17 cellular contexts compared by ENCODE assay signal in the genomic region with DNA sequence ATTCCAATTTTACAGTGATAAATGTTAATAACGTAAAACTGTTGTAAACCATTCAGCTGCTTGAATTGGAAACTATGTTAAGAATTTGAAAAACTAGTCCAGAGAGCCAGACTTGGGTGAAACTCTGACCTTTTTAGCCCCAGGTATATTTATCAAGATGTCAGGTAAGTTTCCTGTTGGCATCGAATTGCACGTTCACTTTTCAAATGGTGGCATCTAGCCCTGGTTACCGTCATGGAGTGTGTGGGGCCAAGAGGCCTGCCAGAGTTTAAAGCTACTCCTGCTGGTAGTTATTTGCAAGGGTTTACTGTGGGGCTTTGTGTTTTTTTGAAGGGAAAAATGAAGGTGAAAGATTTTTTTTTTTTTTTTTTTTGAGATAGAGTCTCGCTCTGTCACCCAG.
"Had no signal": no experiment of that assay in that cellular context is flagged by ENCODE, and none has a peak within 500 bp of the region (broad histone marks: within the 10 kb centered on the region; RNA-seq: fewer than 3 reads in every experiment).

No MANE protein-coding gene starts in this region.

- H3K27ac ChIP-seq: colonic mucosa, gastrocnemius medialis, lower lobe of right lung, neutrophil, SK-N-MC, spleen, tibial artery had no signal

- H3K9me3 ChIP-seq: colonic mucosa, gastrocnemius medialis, lower lobe of right lung, neutrophil, spleen, tibial artery had no signal

- H3K4me3 ChIP-seq: cardiac muscle cell, colonic mucosa, gastrocnemius medialis, lower lobe of right lung, SK-N-MC, spleen, tibial artery had no signal

- DNase-seq: activated B cell treated with CpG ODN at 0.5 μM for 24 hours; activated CD4-positive, alpha-beta T cell treated with anti-CD3 and anti-CD28 coated beads, Interleukin-2, amount 10 ng/mL, durations not matched to agents 24 days and 14 days; activated CD8-positive, alpha-beta memory T cell treated with anti-CD3 and anti-CD28 coated beads for 24 hours; activated naive CD4-positive, alpha-beta T cell treated with anti-CD3 and anti-CD28 coated beads for 36 hours; colonic mucosa; gastrocnemius medialis; lower lobe of right lung; naive B cell; posterior cingulate gyrus; right cardiac atrium; spleen; stimulated activated CD4-positive, alpha-beta T cell treated with anti-CD3 and anti-CD28 coated beads, Interleukin-1b, Interleukin-23, amount 100 ng/mL, for 48 hours; tibial artery had no signal

- H3K27me3 ChIP-seq: cardiac muscle cell, colonic mucosa, gastrocnemius medialis, neutrophil, spleen, tibial artery had no signal

- H3K4me1 ChIP-seq: colonic mucosa, gastrocnemius medialis, lower lobe of right lung, spleen, tibial artery had no signal

- ATAC-seq: gastrocnemius medialis; lower lobe of right lung; right cardiac atrium; stimulated activated memory B cell treated with anti-CD40 and anti-IgM and Interleukin-4, amounts not matched to agents 10 μg/mL and 1 μg/mL and 100 μg/mL, for 72 hours had no signal

- H3K36me3 ChIP-seq: gastrocnemius medialis, neutrophil had no signal
